12 cellular contexts compared by ENCODE assay signal in genomic region chr6:112691289-112691688, GRCh38.
A peak's percentile ranks its signal among the peaks of the same experiment; 100 is the strongest.
DNase-seq lines count a peak whose midpoint lies in the region; ATAC-seq, FAIRE-seq and TF ChIP-seq lines count a peak whose summit lies in the region.
"Had no signal": no experiment of that assay in that cellular context is flagged by ENCODE, and none has a peak within 500 bp of the region (broad histone marks: within the 10 kb centered on the region; RNA-seq: fewer than 3 reads in every experiment).

No MANE protein-coding gene starts in this region.

- H3K4me3 ChIP-seq in AG09309 (ENCODE audit: control insufficient read depth, low read depth, low read length) (no peak overlapping the region), bronchial epithelial cell (ENCODE audit: low read depth, low read length) (no peak overlapping the region), lung (no peak overlapping the region)

- H3K27me3 Mint-ChIP-seq in T-helper 2 cell treated with Interferon-gamma antibody and Interleukin-4, amounts not matched to agents 5 μg/mL and 100 μg/mL, for 36 hours (ENCODE audit: low read depth): no peaks in the 10 kb centered on the region

- TF ChIP-seq CTCF in AG09309 (IDR thresholded peaks at IDR 0.05; ENCODE audit: control insufficient read depth, insufficient read depth, low read depth, low read length, missing control alignments) (no peak), bronchial epithelial cell (IDR thresholded peaks at IDR 0.05; ENCODE audit: insufficient read depth, low read length, severe bottlenecking) (no peak), lung (IDR thresholded peaks at IDR 0.05; ENCODE audit: control extremely low read depth, extremely low read depth) (no peak)

- FAIRE-seq in HTR-8/SVneo (lab: Jason Lieb, UNC) (no peak), bronchial epithelial cell (lab: Jason Lieb, UNC) (peak; percentile 72)

- H3K27ac Mint-ChIP-seq in T-helper 2 cell treated with Interferon-gamma antibody and Interleukin-4, amounts not matched to agents 5 μg/mL and 100 μg/mL, for 36 hours: no peak overlapping the region
- H3K27ac Mint-ChIP-seq: T-helper 1 cell treated with Interleukin-12 subunit alpha and Interleukin-12 subunit beta and Interleukin-4 antibody, amounts not matched to agents 30 μg/mL and 1 μg/mL, for 36 hours had no signal

- H3K36me3 ChIP-seq in bronchial epithelial cell (ENCODE audit: control insufficient read depth, insufficient read depth, low read length): no peaks in the 10 kb centered on the region
- no peaks in the 10 kb centered on the region for H3K36me3 ChIP-seq in lung (ENCODE audit: control insufficient read depth in 2 of 2, insufficient read depth in 2 of 2, low read length in 2 of 2)

- no peak overlapping the region for H3K27ac ChIP-seq in lung (ENCODE audit: low read depth in 1 of 2, low read length in 1 of 2)

- H3K27me3 ChIP-seq in bronchial epithelial cell (ENCODE audit: control insufficient read depth, insufficient read depth, low read length): no peaks in the 10 kb centered on the region
- H3K27me3 ChIP-seq in lung (ENCODE audit: control insufficient read depth, insufficient read depth): no peaks in the 10 kb centered on the region

- H3K36me3 Mint-ChIP-seq in T-helper 2 cell treated with Interferon-gamma antibody and Interleukin-4, amounts not matched to agents 5 μg/mL and 100 μg/mL, for 36 hours (ENCODE audit: low read depth): no peaks in the 10 kb centered on the region

- no peaks in the 10 kb centered on the region for H3K4me1 Mint-ChIP-seq in T-helper 2 cell treated with Interferon-gamma antibody and Interleukin-4, amounts not matched to agents 5 μg/mL and 100 μg/mL, for 36 hours (ENCODE audit: low read depth)

- ATAC-seq in lung (ENCODE audit: insufficient read depth, low FRiP score) (peak; percentile 27), GM21529 (IDR thresholded peaks at IDR 0.05; ENCODE audit: unreplicated experiment) (no peak)

- no peak overlapping the region for H3K4me3 Mint-ChIP-seq in T-helper 2 cell treated with Interferon-gamma antibody and Interleukin-4, amounts not matched to agents 5 μg/mL and 100 μg/mL, for 36 hours
- H3K4me3 Mint-ChIP-seq: T-helper 1 cell treated with Interleukin-12 subunit alpha and Interleukin-12 subunit beta and Interleukin-4 antibody, amounts not matched to agents 30 μg/mL and 1 μg/mL, for 36 hours had no signal

- 26 to 31% methylated on average over 1 of the region's 1 CpG for WGBS in lung, 2 donors

- no peaks in the 10 kb centered on the region for H3K9me3 ChIP-seq in lung (ENCODE audit: control insufficient read depth in 2 of 2, insufficient read depth in 1 of 2, low read length in 1 of 2)

- H3K9me3 Mint-ChIP-seq in T-helper 2 cell treated with Interferon-gamma antibody and Interleukin-4, amounts not matched to agents 5 μg/mL and 100 μg/mL, for 36 hours: no peaks in the 10 kb centered on the region
- H3K9me3 Mint-ChIP-seq: T-helper 1 cell treated with Interleukin-12 subunit alpha and Interleukin-12 subunit beta and Interleukin-4 antibody, amounts not matched to agents 30 μg/mL and 1 μg/mL, for 36 hours had no signal

- no peaks in the 10 kb centered on the region for H3K4me1 ChIP-seq in lung (ENCODE audit: control insufficient read depth in 2 of 2, insufficient read depth in 2 of 2, low read length in 2 of 2)

- DNase-seq in AG09309 (ENCODE audit: low read depth): peak; percentile 92
- peak; percentile 73 for DNase-seq in HTR-8/SVneo (ENCODE audit: insufficient read length, low spot score)
- peak; percentile 92 for DNase-seq in bronchial epithelial cell (ENCODE audit: low read depth)
- no peak for DNase-seq in lung (ENCODE audit: low spot score)
- DNase-seq in activated CD8-positive, alpha-beta memory T cell treated with anti-CD3 and anti-CD28 coated beads for 24 hours: no peak
- DNase-seq in T-helper 2 cell treated with Interferon-gamma antibody and Interleukin-4, amounts not matched to agents 5 μg/mL and 100 μg/mL, for 36 hours (ENCODE audit: low spot score): no peak
- no peak for DNase-seq in T-helper 1 cell
- DNase-seq: DND-41, NCI-H446 treated with DMSO at 0.1 percent for 48 hours, trophoblast cell had no signal

Comparison
In these comparisons a context has a peak if more than half of its experiments do, and no peak if none do; other contexts are left out.
1. DNase-seq: peak in AG09309 (single experiment), HTR-8/SVneo (single experiment) and bronchial epithelial cell (single experiment); none in lung (single experiment), activated CD8-positive, alpha-beta memory T cell treated with anti-CD3 and anti-CD28 coated beads for 24 hours (single experiment), T-helper 2 cell treated with Interferon-gamma antibody and Interleukin-4, amounts not matched to agents 5 μg/mL and 100 μg/mL, for 36 hours (single experiment) and T-helper 1 cell (0 of 5).